18 cellular contexts compared by ENCODE assay signal in genomic region chr11:104879514-104880190, GRCh38. TPM values are rescaled to one million over a fixed set of nuclear protein-coding genes. Genes with fewer than 3 reads are reported as not detected.
"Had no signal": no experiment of that assay in that cellular context is flagged by ENCODE, and none has a peak within 500 bp of the region (broad histone marks: within the 10 kb centered on the region; RNA-seq: fewer than 3 reads in every experiment).

No MANE protein-coding gene starts in this region.

- H3K4me3 Mint-ChIP-seq: T-helper 2 cell treated with Interferon-gamma antibody and Interleukin-4, amounts not matched to agents 5 μg/mL and 100 μg/mL, for 36 hours had no signal

- H3K9ac ChIP-seq: parathyroid adenoma had no signal

- H3K27ac ChIP-seq: gastrocnemius medialis, heart right ventricle, lower lobe of right lung, neutrophil, parathyroid adenoma, thyroid gland had no signal

- ATAC-seq: activated CD4-positive, CD25-positive, alpha-beta regulatory T cell treated with anti-CD3 and anti-CD28 coated beads, Interleukin-2, amount 50 U/mL, for 24 hours; gastrocnemius medialis; heart right ventricle; left cardiac atrium; lower lobe of right lung had no signal

- H3K27ac Mint-ChIP-seq: T-helper 2 cell treated with Interferon-gamma antibody and Interleukin-4, amounts not matched to agents 5 μg/mL and 100 μg/mL, for 36 hours had no signal

- H3K4me1 ChIP-seq: gastrocnemius medialis, lower lobe of right lung, parathyroid adenoma, thyroid gland had no signal

- H3K36me3 ChIP-seq: gastrocnemius medialis, heart right ventricle, lower lobe of right lung, neutrophil, thyroid gland had no signal

- H2AFZ ChIP-seq: parathyroid adenoma had no signal

- H3K27me3 ChIP-seq: gastrocnemius medialis, heart right ventricle, neutrophil, thyroid gland had no signal

- H3K9me3 ChIP-seq: gastrocnemius medialis, heart right ventricle, lower lobe of right lung, neutrophil, thyroid gland had no signal

- H3K4me3 ChIP-seq: gastrocnemius medialis, heart right ventricle, lower lobe of right lung, thyroid gland had no signal

- H3K79me2 ChIP-seq: parathyroid adenoma had no signal

- FAIRE-seq: astrocyte, urothelium cell line had no signal

- DNase-seq: activated CD4-positive, alpha-beta T cell treated with anti-CD3 and anti-CD28 coated beads, Interleukin-2, amount 50 U/mL, for 48 hours; activated effector memory CD4-positive, alpha-beta T cell treated with Interleukin-2 at 50 U/mL for 16 hours; activated naive CD4-positive, alpha-beta T cell treated with anti-CD3 and anti-CD28 coated beads, Interleukin-2, amount 50 U/mL, for 16 hours; gastrocnemius medialis; heart right ventricle; left cardiac atrium; lower lobe of right lung; stimulated activated CD4-positive, alpha-beta T cell treated with anti-CD3 and anti-CD28 coated beads, Interleukin-2, amount 100 ng/mL, for 24 hours; thyroid gland had no signal

RNA-seq across cellular contexts. Expression of gene CASP12, which starts 18.6 kb away (rescaled TPM):
- total RNA-seq: astrocyte, chondrocyte, epithelial cell of proximal tubule, renal cortical epithelial cell had no signal
